Comparison of ENCODE assay signal across 9 cellular contexts in genomic region chr5:132428147-132428482, GRCh38. TPM values are rescaled to one million over a fixed set of nuclear protein-coding genes. Genes with fewer than 3 reads are reported as not detected.
DNase-seq lines count a peak whose midpoint lies in the region; ATAC-seq and TF ChIP-seq lines count a peak whose summit lies in the region.
"Had no signal": no experiment of that assay in that cellular context is flagged by ENCODE, and none has a peak within 500 bp of the region (broad histone marks: within the 10 kb centered on the region; RNA-seq: fewer than 3 reads in every experiment).

No MANE protein-coding gene starts in this region.

- H3K9ac ChIP-seq in fibroblast of lung (ENCODE audit: insufficient read depth, low read length), result no peak overlapping the region

- H3K36me3 Mint-ChIP-seq in activated CD4-positive, alpha-beta T cell treated with anti-CD3 and anti-CD28 coated beads, Interleukin-2, amount 10 ng/mL, durations not matched to agents 24 days and 14 days (ENCODE audit: low read depth), result peaks cover 39% of the 10 kb centered on the region

- H3F3A ChIP-seq in PC-9 (ENCODE audit: insufficient read depth, low read depth), result peaks cover 27% of the 10 kb centered on the region

- no peaks in the 10 kb centered on the region for H3K27me3 Mint-ChIP-seq in activated CD4-positive, alpha-beta T cell treated with anti-CD3 and anti-CD28 coated beads, Interleukin-2, amount 10 ng/mL, durations not matched to agents 24 days and 14 days

- H3K4me3 ChIP-seq in PC-9 (no peak overlapping the region; the same call in 1 of the 2 replicates), fibroblast of lung (replicated peaks in 1 of 4; ENCODE audit: control extremely low read depth in 1 of 4, insufficient read depth in 1 of 4, low read depth in 3 of 4, low read length in 4 of 4) (no peak overlapping the region), stomach (no peak overlapping the region)

- H3K9me3 Mint-ChIP-seq in activated CD4-positive, alpha-beta T cell treated with anti-CD3 and anti-CD28 coated beads, Interleukin-2, amount 10 ng/mL, durations not matched to agents 24 days and 14 days, result no peaks in the 10 kb centered on the region

- H3K9me2 ChIP-seq in PC-9 (ENCODE audit: insufficient read depth), result no peaks in the 10 kb centered on the region

- H3K27me3 ChIP-seq in PC-9 (ENCODE audit: insufficient read depth, low read depth) (no peaks in the 10 kb centered on the region), fibroblast of lung (ENCODE audit: control insufficient read depth, insufficient read depth, low read length) (no peaks in the 10 kb centered on the region), stomach (no peaks in the 10 kb centered on the region)

- BruUV-seq in PC-9 (replicated peaks; lab: Mats Ljungman, UMichigan), result no TSS peak

- CTCF ChIA-PET in PC-9 (lab: Charles Lee), result interaction anchor here (0.5 to 1.3 kb wide), 3 partner anchors 20 to 68 kb away, joined by 4 to 17 read pairs (median 5); partner anchors contain the start of gene IRF1

- intact Hi-C loops in activated CD4-positive, alpha-beta T cell treated with anti-CD3 and anti-CD28 coated beads, Interleukin-2, amount 10 ng/mL, durations not matched to agents 24 days and 14 days (cut with micrococcal nuclease), result loop anchor here (1.0 to 10.0 kb wide), 3 partner anchors 9 to 323 kb away; no protein-coding TSS in a partner anchor
- intact Hi-C loops in PC-9 (cut with micrococcal nuclease; ENCODE audit: unreplicated experiment), result no loop called here
- intact Hi-C loops in stomach (cut with DNase I; ENCODE audit: low total_unique reads), result no loop called here

- no peaks in the 10 kb centered on the region for H3K36me3 ChIP-seq in PC-9 (ENCODE audit: low read depth)
- no peaks in the 10 kb centered on the region for H3K36me3 ChIP-seq in fibroblast of lung (ENCODE audit: control insufficient read depth, insufficient read depth, low read length)
- H3K36me3 ChIP-seq in stomach, result peaks cover 0 to 10% (median 3%) of the 10 kb centered on the region in 4 donors

- no peak for TF ChIP-seq CTCF in PC-9 (conservative IDR thresholded peaks at IDR 0.05)
- TF ChIP-seq CTCF in fibroblast of lung (conservative IDR thresholded peaks at IDR 0.05 in 1 of 2, IDR thresholded peaks at IDR 0.05 in 1 of 2; ENCODE audit: low read depth in 1 of 2, low read length in 2 of 2), result no peak
- no peak for TF ChIP-seq CTCF in stomach (IDR thresholded peaks at IDR 0.05)

- peak overlapping the region; percentile 81 for H3K4me3 Mint-ChIP-seq in activated CD4-positive, alpha-beta T cell treated with anti-CD3 and anti-CD28 coated beads, Interleukin-2, amount 10 ng/mL, durations not matched to agents 24 days and 14 days

- H3K79me2 ChIP-seq in PC-9 (ENCODE audit: low read depth) (no peaks in the 10 kb centered on the region), fibroblast of lung (ENCODE audit: control insufficient read depth, insufficient read depth, low read length) (peaks cover 19% of the 10 kb centered on the region)

- POLR2A ChIA-PET in PC-9 (lab: Charles Lee; ENCODE audit: unreplicated experiment), result interaction anchor here (0.5 to 1.3 kb wide), 4 partner anchors 19 to 50 kb away, joined by 3 to 5 read pairs (median 4); no protein-coding TSS in a partner anchor

- H3K27ac ChIP-seq in PC-9 (peak overlapping the region; percentile 87), fibroblast of lung (ENCODE audit: insufficient read depth, low read length) (peak overlapping the region; percentile 99), stomach (peak overlapping the region; percentile 78 to 100 (median 92))

- TF ChIP-seq EP300 in stomach (IDR thresholded peaks at IDR 0.05), result no peak

- H3K4me2 ChIP-seq in PC-9, result peak overlapping the region; percentile 58
- no peak overlapping the region for H3K4me2 ChIP-seq in fibroblast of lung (ENCODE audit: extremely low read depth, insufficient read depth, low read length)

- H3K9me3 ChIP-seq in PC-9 (ENCODE audit: insufficient read depth, low read depth) (no peaks in the 10 kb centered on the region), fibroblast of lung (ENCODE audit: control insufficient read depth, insufficient read depth, low read depth, low read length) (no peaks in the 10 kb centered on the region), stomach (no peaks in the 10 kb centered on the region)

- no peaks in the 10 kb centered on the region; the same call in 1 of the 2 replicates for H4K20me1 ChIP-seq in PC-9 (ENCODE audit: insufficient read depth)
- no peaks in the 10 kb centered on the region for H4K20me1 ChIP-seq in fibroblast of lung (ENCODE audit: control insufficient read depth, extremely low read depth, insufficient read depth, low read length)

- no peak for ATAC-seq in GM18868 (IDR thresholded peaks at IDR 0.05; ENCODE audit: unreplicated experiment)

- peaks cover 69% of the 10 kb centered on the region for H3K4me1 ChIP-seq in PC-9 (replicated peaks; ENCODE audit: insufficient read depth)
- peaks cover 56% of the 10 kb centered on the region for H3K4me1 ChIP-seq in fibroblast of lung (ENCODE audit: control insufficient read depth, extremely low read depth, insufficient read depth, low read length)
- H3K4me1 ChIP-seq in stomach, result peaks cover 75 to 100% (median 92%) of the 10 kb centered on the region in 4 donors

- H2AFZ ChIP-seq in PC-9 (no peak overlapping the region), fibroblast of lung (ENCODE audit: low read length) (no peak overlapping the region)

- no peak for TF ChIP-seq POLR2A in stomach (IDR thresholded peaks at IDR 0.05)

- DNase-seq in activated CD4-positive, alpha-beta T cell treated with anti-CD3 and anti-CD28 coated beads, Interleukin-2, amount 10 ng/mL, durations not matched to agents 24 days and 14 days, result no peak
- no peak for DNase-seq in activated CD4-positive, alpha-beta T cell treated with anti-CD3 and anti-CD28 coated beads, Interleukin-2, amount 50 U/mL, for 48 hours
- DNase-seq in PC-9, result no peak
- DNase-seq in fibroblast of lung (ENCODE audit: low read depth in 2 of 2), result no peak
- DNase-seq in stomach, result no peak
- no peak for DNase-seq in MV-4-11 (lab: John Stamatoyannopoulos, UW)
- no peak for DNase-seq in activated effector memory CD4-positive, alpha-beta T cell treated with Interleukin-2 at 50 U/mL for 16 hours
- DNase-seq: stimulated activated CD4-positive, alpha-beta T cell treated with anti-CD3 and anti-CD28 coated beads, Interleukin-2, amount 100 ng/mL, for 48 hours had no signal

- peaks cover 94% of the 10 kb centered on the region for H3K4me1 Mint-ChIP-seq in activated CD4-positive, alpha-beta T cell treated with anti-CD3 and anti-CD28 coated beads, Interleukin-2, amount 10 ng/mL, durations not matched to agents 24 days and 14 days

- H3K27ac Mint-ChIP-seq in activated CD4-positive, alpha-beta T cell treated with anti-CD3 and anti-CD28 coated beads, Interleukin-2, amount 10 ng/mL, durations not matched to agents 24 days and 14 days, result peak overlapping the region; percentile 96

RNA-seq across cellular contexts. Expression of gene SLC22A5, which starts 58.6 kb away (rescaled TPM):
- total RNA-seq in activated CD4-positive, alpha-beta T cell treated with anti-CD3 and anti-CD28 coated beads, Interleukin-2, amount 10 ng/mL, durations not matched to agents 24 days and 14 days, result 4.9 and 5.5 TPM in 2 replicates
- total RNA-seq in PC-9 (2021) (13.5 and 15.2 TPM in 2 replicates), fibroblast of lung (7.7 and 8.8 TPM in 2 replicates), stomach (10 to 100 TPM; 11.4 to 46.1 (median 37.5) TPM)
- polyA plus RNA-seq in fibroblast of lung (3.4 and 8.2 TPM in 2 replicates), stomach (1 to 10 TPM; 2.1 to 5.7 (median 3.0) TPM)
- 2.1 and 3.3 TPM in 2 replicates for polyA plus RNA-seq in fibroblast of lung (2012)
- polyA minus RNA-seq in fibroblast of lung (ENCODE audit: low replicate concordance), result 35.8 and 42.9 TPM in 2 replicates
